1 cellular context compared by ENCODE assay signal in genomic region chr9:137762414-137763061, GRCh38.
TF ChIP-seq lines count a peak whose summit lies in the region.

No MANE protein-coding gene starts in this region.

TF ChIP-seq in WTC11, 78 proteins besides CTCF, POLR2A, EP300 and RAD21 (continued from another document):
- no peak for TF ChIP-seq ARID4B (CRISPR knock-in tag; IDR thresholded peaks at IDR 0.05; ENCODE audit: borderline replicate concordance)
- TF ChIP-seq FOXP4 (CRISPR knock-in tag; IDR thresholded peaks at IDR 0.05) = no peak
- TF ChIP-seq KAT7 (CRISPR knock-in tag; IDR thresholded peaks at IDR 0.05; ENCODE audit: borderline replicate concordance) = no peak
- TF ChIP-seq E2F4 (CRISPR knock-in tag; IDR thresholded peaks at IDR 0.05; ENCODE audit: borderline replicate concordance, low read depth) = no peak
- TF ChIP-seq ZNF416 (CRISPR knock-in tag; IDR thresholded peaks at IDR 0.05) = no peak
- no peak for TF ChIP-seq ZBTB43 (CRISPR knock-in tag; IDR thresholded peaks at IDR 0.05)
- no peak for TF ChIP-seq PRRX2 (CRISPR knock-in tag; IDR thresholded peaks at IDR 0.05)
- TF ChIP-seq ZNF281 (CRISPR knock-in tag; IDR thresholded peaks at IDR 0.05) = no peak
